In genomic region chr1:9105336-9105867, GRCh38 we compare ENCODE assay signal across 20 cellular contexts. TPM values are rescaled to one million over a fixed set of nuclear protein-coding genes. Genes with fewer than 3 reads are reported as not detected.
DNase-seq lines count a peak whose midpoint lies in the region; ATAC-seq and TF ChIP-seq lines count a peak whose summit lies in the region.
"Had no signal": no experiment of that assay in that cellular context is flagged by ENCODE, and none has a peak within 500 bp of the region (broad histone marks: within the 10 kb centered on the region; RNA-seq: fewer than 3 reads in every experiment).

No MANE protein-coding gene starts in this region.

- no peak for ATAC-seq in Right ventricle myocardium inferior
- no peak for ATAC-seq in HG03108 (IDR thresholded peaks at IDR 0.05; ENCODE audit: unreplicated experiment)
- ATAC-seq: A549, GM23338, HCT116 had no signal

- no peak for TF ChIP-seq POLR2A in sigmoid colon (IDR thresholded peaks at IDR 0.05)

- peaks cover 4 to 29% (median 12%) of the 10 kb centered on the region in 4 donors for H3K36me3 ChIP-seq in sigmoid colon

- H3K4me1 ChIP-seq in sigmoid colon: peaks cover 0 to 3% (median 0%) of the 10 kb centered on the region in 4 donors

- TF ChIP-seq CTCF in sigmoid colon (IDR thresholded peaks at IDR 0.05): no peak

- 93 to 94% methylated on average over 22 of the region's 22 CpGs for WGBS in sigmoid colon, 2 donors

- DNase-seq in cardiac septum (ENCODE audit: low spot score) (peak; percentile 43), Right ventricle myocardium inferior (ENCODE audit: missing footprints) (no peak), mesenteric fat pad (ENCODE audit: low spot score) (peak; percentile 84), sigmoid colon (peak; percentile 57), Ammon's horn (ENCODE audit: low spot score) (no peak)
- no peak for DNase-seq in activated CD4-positive, alpha-beta T cell treated with anti-CD3 and anti-CD28 coated beads, Interleukin-2, amount 50 U/mL, for 1 hour
- DNase-seq: AML-193; CD4-positive, alpha-beta memory T cell; DMS153; DMS79; GDM1; H7; HFFc6 had no signal

- H3K27me3 ChIP-seq in sigmoid colon: no peaks in the 10 kb centered on the region
- H3K27me3 ChIP-seq: BLaER1 had no signal

- intact Hi-C loops in cardiac septum (cut with DNase I): no loop called here
- intact Hi-C loops in Right ventricle myocardium inferior (cut with DNase I): no loop called here
- intact Hi-C loops in sigmoid colon (cut with DNase I): no loop called here

- H3K4me3 ChIP-seq in sigmoid colon: no peak overlapping the region
- H3K4me3 ChIP-seq: A549, BLaER1, GM23338 had no signal

- TF ChIP-seq EP300 in sigmoid colon (IDR thresholded peaks at IDR 0.05): no peak

- no peak overlapping the region for H3K27ac ChIP-seq in sigmoid colon
- H3K27ac ChIP-seq: 22Rv1, A549, BLaER1 had no signal

- no peaks in the 10 kb centered on the region for H3K9me3 ChIP-seq in sigmoid colon
- H3K9me3 ChIP-seq: A549, BLaER1 had no signal

RNA-seq across cellular contexts. Expression of gene GPR157, which starts 23.5 kb away (rescaled TPM):
- total RNA-seq in cardiac septum (23.0 TPM), Right ventricle myocardium inferior (49.0 TPM), mesenteric fat pad (15.5 TPM), sigmoid colon (1 to 10 TPM; 1.6 to 2.8 (median 1.7) TPM)
- 1 to 10 TPM in 2 of 3 donors, under 1 TPM in 1; 0.92 to 3.7 (median 1.8) TPM for polyA plus RNA-seq in sigmoid colon

RNA-seq across cellular contexts. Expression of gene SLC2A5, which starts 36.0 kb away (rescaled TPM):
- total RNA-seq in cardiac septum: 1.5 TPM
- 3.6 TPM for total RNA-seq in Right ventricle myocardium inferior
- total RNA-seq in mesenteric fat pad: 12.9 TPM
- 1 to 10 TPM; 3.5 to 9.1 (median 5.5) TPM for total RNA-seq in sigmoid colon
- 1 to 10 TPM; 1.4 to 4.9 (median 1.8) TPM for polyA plus RNA-seq in sigmoid colon
- total RNA-seq: Daoy had no signal
- polyA plus RNA-seq: CD4-positive, alpha-beta memory T cell; GM23338 had no signal

Comparison
In these comparisons a context has a peak if more than half of its experiments do, and no peak if none do; other contexts are left out.
1. DNase-seq: peak in cardiac septum (single experiment), mesenteric fat pad (single experiment) and sigmoid colon (single experiment); none in Right ventricle myocardium inferior (single experiment), activated CD4-positive, alpha-beta T cell treated with anti-CD3 and anti-CD28 coated beads, Interleukin-2, amount 50 U/mL, for 1 hour (single experiment) and Ammon's horn (single experiment).